In genomic region chr4:8105303-8106100, GRCh38 we compare ENCODE assay signal across 16 cellular contexts.
"Had no signal": no experiment of that assay in that cellular context is flagged by ENCODE, and none has a peak within 500 bp of the region (broad histone marks: within the 10 kb centered on the region; RNA-seq: fewer than 3 reads in every experiment).

No MANE protein-coding gene starts in this region.

- H3K9me3 ChIP-seq: adrenal gland, transverse colon had no signal

- DNase-seq: activated CD4-positive, alpha-beta memory T cell treated with anti-CD3 and anti-CD28 coated beads, Interleukin-2, amount 10 ng/mL, durations not matched to agents 7 days and 5 days; activated CD4-positive, alpha-beta T cell treated with anti-CD3 and anti-CD28 coated beads for 4 hours; activated effector memory CD4-positive, alpha-beta T cell treated with Interleukin-2 at 50 U/mL for 16 hours; activated T-cell treated with anti-CD3 and anti-CD28 coated beads, Interleukin-2, amount 50 U/mL, for 4 hours; adrenal gland; dorsolateral prefrontal cortex; erythroblast; midbrain; stimulated activated CD4-positive, alpha-beta T cell treated with anti-CD3 and anti-CD28 coated beads, Interleukin-4, amount 100 ng/mL, for 4 hours; stimulated activated CD8-positive, alpha-beta memory T cell treated with anti-CD3 and anti-CD28 coated beads, Interleukin-4, amount 100 ng/mL, for 48 hours; stimulated activated naive CD4-positive, alpha-beta T cell treated with Interleukin-2 at 50 U/mL for 16 hours; substantia nigra; transverse colon had no signal

- H3K36me3 ChIP-seq: adrenal gland, cardiac muscle cell, transverse colon had no signal

- H3K27me3 ChIP-seq: adrenal gland, cardiac muscle cell, dorsolateral prefrontal cortex, transverse colon had no signal

- H3K4me3 ChIP-seq: adrenal gland, cardiac muscle cell, dorsolateral prefrontal cortex, lung, skin epidermis, transverse colon had no signal

- H3K27ac ChIP-seq: adrenal gland, cardiac muscle cell, skin epidermis, transverse colon had no signal

- H3K4me1 ChIP-seq: adrenal gland had no signal
